In genomic region chr12:3463927-3464326, GRCh38 we compare ENCODE assay signal across 16 cellular contexts. TPM values are rescaled to one million over a fixed set of nuclear protein-coding genes. Genes with fewer than 3 reads are reported as not detected.
"Had no signal": no experiment of that assay in that cellular context is flagged by ENCODE, and none has a peak within 500 bp of the region (broad histone marks: within the 10 kb centered on the region; RNA-seq: fewer than 3 reads in every experiment).

No MANE protein-coding gene starts in this region.

- H3K4me1 ChIP-seq: breast epithelium, left lung, sigmoid colon, upper lobe of right lung had no signal

- H3K4me3 ChIP-seq: breast epithelium, dorsolateral prefrontal cortex, left lung, sigmoid colon, thoracic aorta, upper lobe of right lung had no signal

- H3K36me3 ChIP-seq: breast epithelium, left lung, sigmoid colon, thoracic aorta, upper lobe of right lung had no signal

- H3K9me3 ChIP-seq: breast epithelium, left lung, sigmoid colon, thoracic aorta, upper lobe of right lung had no signal

- H3K27ac ChIP-seq: breast epithelium, dorsolateral prefrontal cortex, left lung, sigmoid colon, thoracic aorta, upper lobe of right lung had no signal

- ATAC-seq: activated CD4-positive, CD25-positive, alpha-beta regulatory T cell treated with anti-CD3 and anti-CD28 coated beads, Interleukin-2, amount 50 U/mL, for 24 hours; left lung; T-cell; upper lobe of right lung had no signal

- DNase-seq: activated CD4-positive, alpha-beta T cell treated with anti-CD3 and anti-CD28 coated beads, Interleukin-2, amount 50 U/mL, for 4 hours; activated naive CD4-positive, alpha-beta T cell treated with Interleukin-2 at 50 U/mL for 16 hours; activated T-cell treated with anti-CD3 and anti-CD28 coated beads for 4 hours; anterior cingulate cortex; dorsolateral prefrontal cortex; left lung; mesendoderm; sigmoid colon; stimulated activated CD4-positive, alpha-beta T cell treated with anti-CD3 and anti-CD28 coated beads, Interleukin-1b, Interleukin-23, amount 100 ng/mL, for 48 hours; T-cell; T-helper 9 cell; upper lobe of right lung had no signal

RNA-seq across cellular contexts. Expression of gene PRMT8, which starts 27.1 kb away (rescaled TPM):
- total RNA-seq: breast epithelium, T-cell, thoracic aorta, upper lobe of right lung had no signal
- polyA plus RNA-seq: esophagus had no signal
